Comparison of ENCODE assay signal across 11 cellular contexts in genomic region chr7:148334959-148335577, GRCh38.
DNase-seq lines count a peak whose midpoint lies in the region; ATAC-seq, FAIRE-seq and TF ChIP-seq lines count a peak whose summit lies in the region.
"Had no signal": no experiment of that assay in that cellular context is flagged by ENCODE, and none has a peak within 500 bp of the region (broad histone marks: within the 10 kb centered on the region; RNA-seq: fewer than 3 reads in every experiment).

No MANE protein-coding gene starts in this region.

- H3K36me3 Mint-ChIP-seq in stimulated activated effector memory CD8-positive, alpha-beta T cell treated with anti-CD3 and anti-CD28 coated beads, Interleukin-12 subunit alpha, Interleukin-12 subunit beta, amount 100 ng/mL, for 72 hours, result peaks cover 3% of the 10 kb centered on the region

- no peak overlapping the region for H3K27ac Mint-ChIP-seq in stimulated activated effector memory CD8-positive, alpha-beta T cell treated with anti-CD3 and anti-CD28 coated beads, Interleukin-12 subunit alpha, Interleukin-12 subunit beta, amount 100 ng/mL, for 72 hours

- CTCF ChIA-PET in RWPE1 (lab: Yijun Ruan, JAX), result no interaction called here

- POLR2A ChIA-PET in RWPE1 (lab: Yijun Ruan, JAX; ENCODE audit: low non-redundant PET), result no interaction called here

- TF ChIP-seq CTCF in RWPE1 (conservative IDR thresholded peaks at IDR 0.05; ENCODE audit: low read depth), result no peak
- TF ChIP-seq CTCF in foreskin keratinocyte (conservative IDR thresholded peaks at IDR 0.05), result no peak
- TF ChIP-seq CTCF in foreskin fibroblast (IDR thresholded peaks at IDR 0.05; ENCODE audit: low read depth, low read length), result no peak

- TF ChIP-seq POLR2A in GM12892 (IDR thresholded peaks at IDR 0.05; ENCODE audit: low read depth, low read length), result no peak

- H3K4me1 Mint-ChIP-seq in stimulated activated effector memory CD8-positive, alpha-beta T cell treated with anti-CD3 and anti-CD28 coated beads, Interleukin-12 subunit alpha, Interleukin-12 subunit beta, amount 100 ng/mL, for 72 hours, result peaks cover 25% of the 10 kb centered on the region

- peaks cover 36% of the 10 kb centered on the region for H3K4me1 ChIP-seq in foreskin keratinocyte

- ATAC-seq in foreskin keratinocyte (peak; percentile 83), GM19324 (IDR thresholded peaks at IDR 0.05; ENCODE audit: low FRiP score, unreplicated experiment) (no peak)
- ATAC-seq in stimulated activated effector memory CD8-positive, alpha-beta T cell treated with anti-CD3 and anti-CD28 coated beads, Interleukin-12 subunit alpha, Interleukin-12 subunit beta, amount 100 ng/mL, for 72 hours, result peak; percentile 6
- ATAC-seq: upper lobe of right lung had no signal

- peaks cover 16% of the 10 kb centered on the region for H3K27me3 ChIP-seq in foreskin keratinocyte

- peak; percentile 13 for DNase-seq in NCI-H2196 treated with DMSO at 0.1 percent for 48 hours (lab: John Stamatoyannopoulos, UW; ENCODE audit: unreplicated experiment)
- no peak for DNase-seq in NCI-H2196 (lab: John Stamatoyannopoulos, UW; ENCODE audit: unreplicated experiment)
- DNase-seq in RWPE1 (ENCODE audit: low spot score), result peak; percentile 40
- DNase-seq in foreskin keratinocyte, result peak; percentile 89 to 94
- DNase-seq in stimulated activated effector memory CD8-positive, alpha-beta T cell treated with anti-CD3 and anti-CD28 coated beads, Interleukin-12 subunit alpha, Interleukin-12 subunit beta, amount 100 ng/mL, for 72 hours (ENCODE audit: low spot score in 2 of 2), result no peak
- no peak for DNase-seq in foreskin fibroblast
- no peak for DNase-seq in GM12892 (ENCODE audit: insufficient read length)
- DNase-seq: stimulated activated CD4-positive, alpha-beta T cell treated with anti-CD3 and anti-CD28 coated beads, Interleukin-4, amount 100 ng/mL, for 4 hours; upper lobe of right lung had no signal

- H3K9me3 Mint-ChIP-seq in stimulated activated effector memory CD8-positive, alpha-beta T cell treated with anti-CD3 and anti-CD28 coated beads, Interleukin-12 subunit alpha, Interleukin-12 subunit beta, amount 100 ng/mL, for 72 hours, result peaks cover 10% of the 10 kb centered on the region

- no peak for FAIRE-seq in GM12892 (lab: Jason Lieb, UNC)
- FAIRE-seq: endothelial cell of umbilical vein had no signal

- H3K4me3 Mint-ChIP-seq in stimulated activated effector memory CD8-positive, alpha-beta T cell treated with anti-CD3 and anti-CD28 coated beads, Interleukin-12 subunit alpha, Interleukin-12 subunit beta, amount 100 ng/mL, for 72 hours, result no peak overlapping the region

- H3K4me3 ChIP-seq in foreskin fibroblast (ENCODE audit: low read depth in 1 of 2, low read length in 2 of 2), result no peak overlapping the region
- H3K4me3 ChIP-seq: upper lobe of right lung had no signal

- no peak overlapping the region for H3K27ac ChIP-seq in RWPE1
- peak overlapping the region; percentile 68 for H3K27ac ChIP-seq in foreskin keratinocyte
- H3K27ac ChIP-seq: upper lobe of right lung had no signal

Comparison
In these comparisons a context has a peak if more than half of its experiments do, and no peak if none do; other contexts are left out.
1. DNase-seq: peak in NCI-H2196 treated with DMSO at 0.1 percent for 48 hours (single experiment), RWPE1 (single experiment) and foreskin keratinocyte (2 of 2); none in NCI-H2196 (single experiment), stimulated activated effector memory CD8-positive, alpha-beta T cell treated with anti-CD3 and anti-CD28 coated beads, Interleukin-12 subunit alpha, Interleukin-12 subunit beta, amount 100 ng/mL, for 72 hours (0 of 2), foreskin fibroblast (0 of 2) and GM12892 (single experiment).